Comparison of ENCODE assay signal across 3 cellular contexts in genomic region chr17:58690033-58690432, GRCh38. TPM values are rescaled to one million over a fixed set of nuclear protein-coding genes. Genes with fewer than 3 reads are reported as not detected.
"Had no signal": no experiment of that assay in that cellular context is flagged by ENCODE, and none has a peak within 500 bp of the region (broad histone marks: within the 10 kb centered on the region; RNA-seq: fewer than 3 reads in every experiment).

No MANE protein-coding gene starts in this region.

RNA-seq across cellular contexts. Expression of gene TEX14, which starts 1.8 kb away (rescaled TPM):
- total RNA-seq: renal cortical epithelial cell, stomach, vagina had no signal
